Comparison of ENCODE assay signal across 25 cellular contexts in the genomic region with DNA sequence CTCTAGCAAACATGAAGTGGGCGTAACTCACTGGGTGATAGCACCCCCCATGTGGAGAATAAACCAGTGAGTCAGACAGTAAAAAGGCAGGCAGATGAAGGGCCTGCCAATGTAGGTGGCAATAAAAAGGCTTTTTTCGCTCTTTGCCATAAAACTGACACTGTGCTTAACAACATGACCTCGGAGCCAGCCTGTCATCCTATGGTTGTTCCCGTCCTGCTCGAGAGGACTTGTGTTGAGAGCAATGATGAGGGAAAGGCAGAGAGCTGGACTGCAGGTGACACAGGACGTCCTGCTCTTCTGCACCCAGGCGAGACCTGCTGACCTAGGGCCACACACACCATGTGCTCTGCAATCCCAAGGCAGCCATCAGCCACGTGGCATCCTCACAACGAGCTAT.
"Had no signal": no experiment of that assay in that cellular context is flagged by ENCODE, and none has a peak within 500 bp of the region (broad histone marks: within the 10 kb centered on the region; RNA-seq: fewer than 3 reads in every experiment).

No MANE protein-coding gene starts in this region.

- H3K4me1 Mint-ChIP-seq: activated CD4-positive, alpha-beta T cell treated with anti-CD3 and anti-CD28 coated beads for 36 hours; activated naive CD8-positive, alpha-beta T cell treated with anti-CD3 and anti-CD28 coated beads, Interleukin-2, amount 10 ng/mL, durations not matched to agents 7 days and 5 days had no signal

- H3K9me3 ChIP-seq: adrenal gland, Peyer's patch, SJCRH30 had no signal

- H3K4me3 ChIP-seq: adrenal gland, K562, Peyer's patch, SJCRH30 had no signal

- H3K4me2 ChIP-seq: SK-N-SH had no signal

- H3K27me3 ChIP-seq: adrenal gland, Peyer's patch, SJCRH30 had no signal

- H3K36me3 Mint-ChIP-seq: activated naive CD8-positive, alpha-beta T cell treated with anti-CD3 and anti-CD28 coated beads, Interleukin-2, amount 10 ng/mL, durations not matched to agents 7 days and 5 days had no signal

- H3K9ac ChIP-seq: SK-N-SH had no signal

- H3K9me2 ChIP-seq: SK-N-SH had no signal

- ATAC-seq: activated CD4-positive, alpha-beta T cell treated with anti-CD3 and anti-CD28 coated beads for 36 hours; activated CD8-positive, alpha-beta T cell treated with anti-CD3 and anti-CD28 coated beads for 36 hours; K562 had no signal

- H3K9me3 Mint-ChIP-seq: activated CD8-positive, alpha-beta T cell treated with anti-CD3 and anti-CD28 coated beads for 36 hours; activated naive CD8-positive, alpha-beta T cell treated with anti-CD3 and anti-CD28 coated beads, Interleukin-2, amount 10 ng/mL, durations not matched to agents 7 days and 5 days; activated T-helper 2 cell treated with anti-CD3 and anti-CD28 coated beads, Interferon-gamma antibody, Interleukin-2, Interleukin-4, amounts not matched to agents 10 μg/mL and 5 μg/mL and 100 μg/mL, durations not matched to agents 14 hours and 24 hours and 36 hours had no signal

- DNase-seq: activated CD4-positive, alpha-beta T cell treated with anti-CD3 and anti-CD28 coated beads for 36 hours; activated CD8-positive, alpha-beta T cell treated with anti-CD3 and anti-CD28 coated beads for 36 hours; activated naive CD4-positive, alpha-beta T cell treated with anti-CD3 and anti-CD28 coated beads, Interleukin-2, amount 50 U/mL, for 16 hours; activated naive CD8-positive, alpha-beta T cell treated with anti-CD3 and anti-CD28 coated beads, Interleukin-2, amount 10 ng/mL, durations not matched to agents 7 days and 5 days; activated T-cell treated with anti-CD3 and anti-CD28 coated beads for 4 hours; activated T-cell treated with anti-CD3 and anti-CD28 coated beads, Interleukin-2, amount 50 U/mL, for 48 hours; adrenal gland; anterior cingulate cortex; Karpas-422; MM.1S; NCI-H1105; NCI-H1436 treated with DMSO at 0.1 percent for 48 hours; NCI-H187; NCI-H2081; NCI-H510A treated with DMSO at 0.1 percent for 48 hours; NCI-H69; Right ventricle myocardium superior; SJCRH30; SK-N-SH; T-helper 1 cell; WERI-Rb-1 had no signal

- H3K27ac ChIP-seq: adrenal gland, Peyer's patch, RWPE1, SJCRH30, WERI-Rb-1 had no signal

- H3K27ac Mint-ChIP-seq: activated CD4-positive, alpha-beta T cell treated with anti-CD3 and anti-CD28 coated beads for 36 hours; activated CD8-positive, alpha-beta T cell treated with anti-CD3 and anti-CD28 coated beads for 36 hours; activated naive CD8-positive, alpha-beta T cell treated with anti-CD3 and anti-CD28 coated beads, Interleukin-2, amount 10 ng/mL, durations not matched to agents 7 days and 5 days; activated T-helper 2 cell treated with anti-CD3 and anti-CD28 coated beads, Interferon-gamma antibody, Interleukin-2, Interleukin-4, amounts not matched to agents 10 μg/mL and 5 μg/mL and 100 μg/mL, durations not matched to agents 14 hours and 24 hours and 36 hours had no signal

- H3K27me3 Mint-ChIP-seq: activated naive CD8-positive, alpha-beta T cell treated with anti-CD3 and anti-CD28 coated beads, Interleukin-2, amount 10 ng/mL, durations not matched to agents 7 days and 5 days had no signal

- H3K36me3 ChIP-seq: adrenal gland, Peyer's patch, SJCRH30, WERI-Rb-1 had no signal

- H3K4me1 ChIP-seq: adrenal gland, Peyer's patch, SJCRH30 had no signal

- H3K4me3 Mint-ChIP-seq: activated CD4-positive, alpha-beta T cell treated with anti-CD3 and anti-CD28 coated beads for 36 hours; activated CD8-positive, alpha-beta T cell treated with anti-CD3 and anti-CD28 coated beads for 36 hours; activated naive CD8-positive, alpha-beta T cell treated with anti-CD3 and anti-CD28 coated beads, Interleukin-2, amount 10 ng/mL, durations not matched to agents 7 days and 5 days had no signal
